ENCODE assay signal across 24 cellular contexts in genomic region chr4:139672732-139673131, GRCh38.
"Had no signal": no experiment of that assay in that cellular context is flagged by ENCODE, and none has a peak within 500 bp of the region (broad histone marks: within the 10 kb centered on the region; RNA-seq: fewer than 3 reads in every experiment).

No MANE protein-coding gene starts in this region.

- H3K27me3 Mint-ChIP-seq: natural killer cell treated with Interleukin-12 subunit alpha and Interleukin-12 subunit beta and Interleukin-15 and Interleukin-18, amount 100 ng/mL, for 72 hours had no signal

- H3K9me3 Mint-ChIP-seq: natural killer cell treated with Interleukin-12 subunit alpha and Interleukin-12 subunit beta and Interleukin-15 and Interleukin-18, amount 100 ng/mL, for 72 hours; stimulated activated effector memory CD8-positive, alpha-beta T cell treated with anti-CD3 and anti-CD28 coated beads, Interleukin-12 subunit alpha, Interleukin-12 subunit beta, amount 100 ng/mL, for 72 hours had no signal

- H3K4me1 Mint-ChIP-seq: stimulated activated effector memory CD8-positive, alpha-beta T cell treated with anti-CD3 and anti-CD28 coated beads, Interleukin-12 subunit alpha, Interleukin-12 subunit beta, amount 100 ng/mL, for 72 hours had no signal

- H3K36me3 Mint-ChIP-seq: natural killer cell treated with Interleukin-12 subunit alpha and Interleukin-12 subunit beta and Interleukin-15 and Interleukin-18, amount 100 ng/mL, for 72 hours; stimulated activated effector memory CD8-positive, alpha-beta T cell treated with anti-CD3 and anti-CD28 coated beads, Interleukin-12 subunit alpha, Interleukin-12 subunit beta, amount 100 ng/mL, for 72 hours had no signal

- H3K27me3 ChIP-seq: esophagus squamous epithelium, hepatocyte, neural progenitor cell, ovary, suprapubic skin, thyroid gland, upper lobe of right lung had no signal

- H3K4me3 Mint-ChIP-seq: natural killer cell treated with Interleukin-12 subunit alpha and Interleukin-12 subunit beta and Interleukin-15 and Interleukin-18, amount 100 ng/mL, for 72 hours; neural progenitor cell; stimulated activated effector memory CD8-positive, alpha-beta T cell treated with anti-CD3 and anti-CD28 coated beads, Interleukin-12 subunit alpha, Interleukin-12 subunit beta, amount 100 ng/mL, for 72 hours had no signal

- H3K9me3 ChIP-seq: esophagus squamous epithelium, ovary, suprapubic skin, thyroid gland, upper lobe of right lung had no signal

- ATAC-seq: left colon; left ventricle myocardium superior; natural killer cell treated with Interleukin-12 subunit alpha and Interleukin-12 subunit beta and Interleukin-15 and Interleukin-18, amount 100 ng/mL, for 72 hours; right cardiac atrium; stimulated activated effector memory CD8-positive, alpha-beta T cell treated with anti-CD3 and anti-CD28 coated beads, Interleukin-12 subunit alpha, Interleukin-12 subunit beta, amount 100 ng/mL, for 72 hours; stimulated activated naive CD8-positive, alpha-beta T cell treated with anti-CD3 and anti-CD28 coated beads, Interleukin-15, Interleukin-2, amounts not matched to agents 100 U/mL and 50 U/mL, for 24 hours; upper lobe of right lung had no signal

- H3K27ac ChIP-seq: coronary artery, esophagus squamous epithelium, hepatocyte, neural progenitor cell, ovary, suprapubic skin, thyroid gland, upper lobe of right lung had no signal

- H3K4me3 ChIP-seq: coronary artery, esophagus squamous epithelium, hepatocyte, lung, neural progenitor cell, ovary, suprapubic skin, thyroid gland, upper lobe of right lung had no signal

- H3K36me3 ChIP-seq: neural progenitor cell, ovary, thyroid gland, upper lobe of right lung had no signal

- H3K27ac Mint-ChIP-seq: natural killer cell treated with Interleukin-12 subunit alpha and Interleukin-12 subunit beta and Interleukin-15 and Interleukin-18, amount 100 ng/mL, for 72 hours; neural progenitor cell; stimulated activated effector memory CD8-positive, alpha-beta T cell treated with anti-CD3 and anti-CD28 coated beads, Interleukin-12 subunit alpha, Interleukin-12 subunit beta, amount 100 ng/mL, for 72 hours had no signal

- DNase-seq: effector memory CD4-positive, alpha-beta T cell; esophagus squamous epithelium; foreskin fibroblast; head of caudate nucleus; kidney; left colon; left ventricle myocardium superior; mesenchymal stem cell; midbrain; nucleus accumbens; ovary; right cardiac atrium; stimulated activated CD4-positive, alpha-beta T cell treated with anti-CD3 and anti-CD28 coated beads, Interleukin-4, amount 100 ng/mL, for 1 hour; stimulated activated CD8-positive, alpha-beta memory T cell treated with anti-CD3 and anti-CD28 coated beads, Interleukin-4, amount 100 ng/mL, for 48 hours; stimulated activated naive CD8-positive, alpha-beta T cell treated with anti-CD3 and anti-CD28 coated beads, Interleukin-15, Interleukin-2, amounts not matched to agents 100 U/mL and 50 U/mL, for 24 hours; thyroid gland; upper lobe of right lung had no signal
